In genomic region chr2:30232801-30233130, GRCh38 we compare ENCODE assay signal across 8 cellular contexts. TPM values are rescaled to one million over a fixed set of nuclear protein-coding genes. Genes with fewer than 3 reads are reported as not detected.
A peak's percentile ranks its signal among the peaks of the same experiment; 100 is the strongest.
DNase-seq lines count a peak whose midpoint lies in the region; ATAC-seq and TF ChIP-seq lines count a peak whose summit lies in the region.

No MANE protein-coding gene starts in this region.

- no peaks in the 10 kb centered on the region for H3K9me3 ChIP-seq in ES-I3 (ENCODE audit: control insufficient read depth, insufficient read depth, low read length)
- H3K9me3 ChIP-seq in OCI-LY1 (ENCODE audit: low read length), result no peaks in the 10 kb centered on the region
- no peaks in the 10 kb centered on the region for H3K9me3 ChIP-seq in mucosa of stomach (ENCODE audit: control insufficient read depth, low read length)

- no peaks in the 10 kb centered on the region for H3K9me2 ChIP-seq in OCI-LY1 (ENCODE audit: low read depth, low read length)

- H3F3A ChIP-seq in OCI-LY1 (ENCODE audit: insufficient read depth, low read length), result no peaks in the 10 kb centered on the region

- H3K4me1 ChIP-seq in ES-I3 (ENCODE audit: insufficient read depth, low read length) (peaks cover 21% of the 10 kb centered on the region), OCI-LY1 (ENCODE audit: insufficient read depth, low read length, severe bottlenecking) (peaks cover 17% of the 10 kb centered on the region), mucosa of stomach (ENCODE audit: control insufficient read depth, insufficient read depth, low read length) (peaks cover 18% of the 10 kb centered on the region)

- DNase-seq in cardiac fibroblast (ENCODE audit: low read depth in 2 of 2) (no peak), NCI-H187 (lab: John Stamatoyannopoulos, UW) (no peak), dermis blood vessel endothelial cell (no peak)

- TF ChIP-seq CTCF in OCI-LY1 (IDR thresholded peaks at IDR 0.05; ENCODE audit: low read length), result no peak
- TF ChIP-seq CTCF in cardiac fibroblast (IDR thresholded peaks at IDR 0.05; ENCODE audit: low read depth, low read length), result no peak

- peak overlapping the region; percentile 84 for H3K4me2 ChIP-seq in OCI-LY1 (ENCODE audit: low read length)

- no peak overlapping the region for H2AFZ ChIP-seq in OCI-LY1 (ENCODE audit: low read length)

- H3K27me3 ChIP-seq in OCI-LY1 (ENCODE audit: insufficient read depth, low read length) (peaks cover 10% of the 10 kb centered on the region; the same call in 1 of the 2 replicates), mucosa of stomach (ENCODE audit: control insufficient read depth, insufficient read depth, low read length) (peaks cover 39% of the 10 kb centered on the region)

- ATAC-seq in HG03521 (IDR thresholded peaks at IDR 0.05; ENCODE audit: unreplicated experiment), result no peak
- no peak for ATAC-seq in HG02759 (IDR thresholded peaks at IDR 0.05; ENCODE audit: unreplicated experiment)

- H3K27ac ChIP-seq in OCI-LY1 (ENCODE audit: low read depth, low read length, poor library complexity, severe bottlenecking), result no peak overlapping the region

- H3K36me3 ChIP-seq in ES-I3 (ENCODE audit: insufficient read depth, low read length) (no peaks in the 10 kb centered on the region), OCI-LY1 (ENCODE audit: insufficient read depth, low read length) (no peaks in the 10 kb centered on the region), mucosa of stomach (ENCODE audit: control insufficient read depth, insufficient read depth, low read length) (no peaks in the 10 kb centered on the region)

- H3K79me2 ChIP-seq in OCI-LY1 (ENCODE audit: insufficient read depth, low read length), result no peaks in the 10 kb centered on the region

- peak overlapping the region; percentile 63 for H3K4me3 ChIP-seq in OCI-LY1 (ENCODE audit: low read depth, low read length, poor library complexity, severe bottlenecking)
- peak overlapping the region; percentile 68 to 76 for H3K4me3 ChIP-seq in cardiac fibroblast (replicated peaks in 1 of 2; ENCODE audit: low read depth in 2 of 2, low read length in 2 of 2)
- peak overlapping the region; percentile 64 for H3K4me3 ChIP-seq in mucosa of stomach (ENCODE audit: low read length)

- H3K9ac ChIP-seq in ES-I3 (ENCODE audit: low read depth, low read length), result peak overlapping the region; percentile 90
- H3K9ac ChIP-seq in OCI-LY1 (ENCODE audit: low read length), result no peak overlapping the region; the same call in 1 of the 2 replicates
- peak overlapping the region; percentile 85 for H3K9ac ChIP-seq in mucosa of stomach (ENCODE audit: low read length)

- no peaks in the 10 kb centered on the region for H4K20me1 ChIP-seq in OCI-LY1 (ENCODE audit: insufficient read depth, low read length)

RNA-seq across cellular contexts. Expression of gene LBH, which starts 1.4 kb away (rescaled TPM):
- total RNA-seq in dermis blood vessel endothelial cell, result 25.1 and 49.9 TPM in 2 replicates
